In genomic region chr14:23079716-23080115, GRCh38 we compare ENCODE assay signal across 18 cellular contexts. TPM values are rescaled to one million over a fixed set of nuclear protein-coding genes. Genes with fewer than 3 reads are reported as not detected.
DNase-seq lines count a peak whose midpoint lies in the region; ATAC-seq and TF ChIP-seq lines count a peak whose summit lies in the region.
"Had no signal": no experiment of that assay in that cellular context is flagged by ENCODE, and none has a peak within 500 bp of the region (broad histone marks: within the 10 kb centered on the region; RNA-seq: fewer than 3 reads in every experiment).

No MANE protein-coding gene starts in this region.

- H3K27ac Mint-ChIP-seq in naive thymus-derived CD8-positive, alpha-beta T cell: peak overlapping the region in 8 of 10 donors; percentile 16 to 82 (median 50)

- POLR2A ChIA-PET in naive thymus-derived CD8-positive, alpha-beta T cell (lab: Charles Lee): no interaction called here

- H3K4me3 ChIP-seq in ACC112 (ENCODE audit: low read depth, low read length) (peak overlapping the region; percentile 48; the same call in 1 of the 2 replicates), GM23248 (0 out of 2 replicates have a peak overlapping the region, but pooled peaks have one; percentile 36), mammary epithelial cell (replicated peaks in 1 of 3; ENCODE audit: insufficient read depth in 1 of 3, low read depth in 2 of 3, low read length in 3 of 3) (no peak overlapping the region)
- H3K4me3 ChIP-seq: cardiac muscle cell, testis had no signal

- H3K9me2 ChIP-seq in GM23248 (ENCODE audit: insufficient read depth): no peaks in the 10 kb centered on the region

- no peak overlapping the region for H3K4me3 Mint-ChIP-seq in naive thymus-derived CD8-positive, alpha-beta T cell
- H3K4me3 Mint-ChIP-seq: CD4-positive, CD25-positive, alpha-beta regulatory T cell had no signal

- H3K27ac ChIP-seq in ACC112 (ENCODE audit: low read depth, low read length) (peak overlapping the region; percentile 93), GM23248 (peak overlapping the region; percentile 96), mammary epithelial cell (ENCODE audit: insufficient read depth, low read depth, low read length) (peak overlapping the region; percentile 69)
- H3K27ac ChIP-seq: parathyroid adenoma had no signal

- H3K27me3 ChIP-seq in ACC112 (ENCODE audit: insufficient read depth, low read length) (no peaks in the 10 kb centered on the region), GM23248 (replicated peaks; ENCODE audit: insufficient read depth) (no peaks in the 10 kb centered on the region), mammary epithelial cell (ENCODE audit: insufficient read depth, low read length) (no peaks in the 10 kb centered on the region)
- H3K27me3 ChIP-seq: cardiac muscle cell, testis had no signal

- dilution Hi-C loops in mammary epithelial cell (cut with HindIII; ENCODE audit: low sequenced_read_pairs): loop anchor here (5.0 kb wide), 2 partner anchors 33 to 228 kb away; partner anchors contain the start of gene BCL2L2

- no peak for ATAC-seq in naive thymus-derived CD8-positive, alpha-beta T cell
- ATAC-seq: left lobe of liver had no signal

- intact Hi-C loops in mammary epithelial cell (cut with micrococcal nuclease): no loop called here

- CTCF ChIA-PET in mammary epithelial cell (lab: Charles Lee; ENCODE audit: low non-redundant PET): no interaction called here

- TF ChIP-seq CTCF in mammary epithelial cell (conservative IDR thresholded peaks at IDR 0.05 in 1 of 2, IDR thresholded peaks at IDR 0.05 in 1 of 2; ENCODE audit: extremely low read depth in 1 of 2, insufficient read depth in 1 of 2, low read depth in 1 of 2, low read length in 2 of 2): no peak

- no peak overlapping the region for H2AFZ ChIP-seq in ACC112 (ENCODE audit: low read length, unreplicated experiment)
- no peak overlapping the region for H2AFZ ChIP-seq in GM23248
- H2AFZ ChIP-seq in mammary epithelial cell (ENCODE audit: low read depth, low read length): no peak overlapping the region
- H2AFZ ChIP-seq: parathyroid adenoma had no signal

- WGBS in GM23248 (ENCODE audit: low coverage in 1 of 2, low lambda C conversion rate in 2 of 2, missing lambda C conversion rate in 2 of 2), 2 experiments: 43 to 48% methylated on average over 2 of the region's 2 CpGs
- WGBS in mammary epithelial cell (ENCODE audit: low coverage, missing lambda C conversion rate): 73% methylated on average over 2 of the region's 2 CpGs

- peaks cover 56% of the 10 kb centered on the region for H3F3A ChIP-seq in GM23248 (ENCODE audit: insufficient read depth)

- no peaks in the 10 kb centered on the region for H3K9me3 ChIP-seq in GM23248 (ENCODE audit: low read depth)
- H3K9me3 ChIP-seq in mammary epithelial cell (replicated peaks; ENCODE audit: insufficient read depth, low read length): no peaks in the 10 kb centered on the region
- H3K9me3 ChIP-seq: testis had no signal

- peak overlapping the region; percentile 79 for H3K9ac ChIP-seq in GM23248
- H3K9ac ChIP-seq in mammary epithelial cell (ENCODE audit: insufficient read depth, low read length): peak overlapping the region; percentile 3
- H3K9ac ChIP-seq: parathyroid adenoma had no signal

- in situ Hi-C loops in GM23248 (cut with MboI) (no loop called here), mammary epithelial cell (cut with MboI; ENCODE audit: low sequenced_read_pairs in 2 of 2) (no loop called here)

- H3K4me1 ChIP-seq in ACC112 (ENCODE audit: control insufficient read depth, insufficient read depth, low read length, unreplicated experiment) (peaks cover 50% of the 10 kb centered on the region), GM23248 (ENCODE audit: insufficient read depth) (peaks cover 45% of the 10 kb centered on the region), mammary epithelial cell (ENCODE audit: insufficient read depth, low read length) (peaks cover 35% of the 10 kb centered on the region)
- H3K4me1 ChIP-seq: parathyroid adenoma, testis had no signal

- H4K20me1 ChIP-seq in GM23248 (ENCODE audit: insufficient read depth) (no peaks in the 10 kb centered on the region), mammary epithelial cell (ENCODE audit: insufficient read depth, low read length) (no peaks in the 10 kb centered on the region)

- H3K4me2 ChIP-seq in GM23248 (ENCODE audit: unreplicated experiment) (peak overlapping the region; percentile 75), mammary epithelial cell (ENCODE audit: insufficient read depth, low read depth, low read length) (no peak overlapping the region)

- H3K4me1 Mint-ChIP-seq in naive thymus-derived CD8-positive, alpha-beta T cell: peaks cover 0 to 17% (median 3%) of the 10 kb centered on the region in 4 donors

- DNase-seq in GM23248 (peak; percentile 81), mammary epithelial cell (no peak), T-helper 2 cell (no peak), 8988T (no peak), NCI-H2196 (lab: John Stamatoyannopoulos, UW; ENCODE audit: unreplicated experiment) (no peak)
- no peak for DNase-seq in naive thymus-derived CD8-positive, alpha-beta T cell
- DNase-seq in NK-92 treated with Interleukin-12 subunit alpha and Interleukin-12 subunit beta, amount 100 ng/mL, for 24 hours (lab: John Stamatoyannopoulos, UW): no peak
- DNase-seq: CD4-positive, CD25-positive, alpha-beta regulatory T cell; foreskin melanocyte; NCI-H2171 treated with DMSO at 0.1 percent for 48 hours; stimulated activated CD4-positive, alpha-beta T cell treated with anti-CD3 and anti-CD28 coated beads, Interleukin-4, amount 100 ng/mL, for 4 hours; testis had no signal

- peaks cover 41% of the 10 kb centered on the region for H3K36me3 ChIP-seq in ACC112 (ENCODE audit: insufficient read depth, low read length)
- peaks cover 72% of the 10 kb centered on the region for H3K36me3 ChIP-seq in GM23248 (ENCODE audit: low read depth)
- peaks cover 37% of the 10 kb centered on the region for H3K36me3 ChIP-seq in mammary epithelial cell (ENCODE audit: insufficient read depth, low read length)

- H3K27me3 Mint-ChIP-seq in naive thymus-derived CD8-positive, alpha-beta T cell: no peaks in the 10 kb centered on the region
- H3K27me3 Mint-ChIP-seq: CD4-positive, CD25-positive, alpha-beta regulatory T cell had no signal

- H3K9me3 Mint-ChIP-seq in naive thymus-derived CD8-positive, alpha-beta T cell: no peaks in the 10 kb centered on the region
- H3K9me3 Mint-ChIP-seq: CD4-positive, CD25-positive, alpha-beta regulatory T cell had no signal

- H3K36me3 Mint-ChIP-seq in naive thymus-derived CD8-positive, alpha-beta T cell: peaks cover 10 to 94% (median 27%) of the 10 kb centered on the region in 3 donors

- H3K79me2 ChIP-seq in ACC112 (ENCODE audit: control insufficient read depth, insufficient read depth, low read length, unreplicated experiment) (peaks cover 18% of the 10 kb centered on the region), GM23248 (ENCODE audit: insufficient read depth) (peaks cover 71% of the 10 kb centered on the region), mammary epithelial cell (ENCODE audit: insufficient read depth, low read length) (peaks cover 36% of the 10 kb centered on the region)

- no TSS peak for BruUV-seq in mammary epithelial cell (replicated peaks; lab: Mats Ljungman, UMichigan)

RNA-seq across cellular contexts. Expression of gene ACIN1, which starts 15.2 kb away (rescaled TPM):
- 61.0 and 63.7 TPM in 2 replicates for total RNA-seq in GM23248 (2014; rRNA removed; shearing (Covaris generic))
- polyA plus RNA-seq in GM23248 (2016; fragmentation: Nextera tagmentation; extraction: Ambion mirVana) (28.8 and 35.5 TPM in 2 replicates), mammary epithelial cell (64.4 TPM)
- total RNA-seq in mammary epithelial cell: 100 to 1,000 TPM in 1 of 2 donors, 10 to 100 TPM in 1; 62.0 to 148 TPM
- polyA minus RNA-seq in mammary epithelial cell: 70.8 TPM
- 100 to 1,000 TPM; 311 to 322 TPM for total RNA-seq in naive thymus-derived CD8-positive, alpha-beta T cell
- 10 to 100 TPM in 1 of 3 donors, 1 to 10 TPM in 2; 6.3 to 14.1 (median 8.6) TPM for polyA plus RNA-seq in naive thymus-derived CD8-positive, alpha-beta T cell

RNA-seq across cellular contexts. Expression of gene C14orf119, which starts 15.6 kb away (rescaled TPM):
- 48.7 and 55.5 TPM in 2 replicates for total RNA-seq in GM23248 (2014; rRNA removed; shearing (Covaris generic))
- polyA plus RNA-seq in GM23248 (2016; fragmentation: Nextera tagmentation; extraction: Ambion mirVana): 157 and 166 TPM in 2 replicates
- 10 to 100 TPM; 39.2 to 57.6 TPM for total RNA-seq in mammary epithelial cell
- polyA plus RNA-seq in mammary epithelial cell: 95.1 TPM
- 38.1 TPM for polyA minus RNA-seq in mammary epithelial cell
- total RNA-seq in naive thymus-derived CD8-positive, alpha-beta T cell: 10 to 100 TPM; 39.4 to 49.0 TPM
- polyA plus RNA-seq in naive thymus-derived CD8-positive, alpha-beta T cell: 100 to 1,000 TPM in 1 of 3 donors, 10 to 100 TPM in 2; 62.7 to 122 (median 78.5) TPM

RNA-seq across cellular contexts. Expression of gene CDH24, which starts 22.4 kb away (rescaled TPM):
- total RNA-seq in GM23248 (2014; rRNA removed; shearing (Covaris generic)): 3.8 and 5.6 TPM in 2 replicates
- polyA plus RNA-seq in GM23248 (2016; fragmentation: Nextera tagmentation; extraction: Ambion mirVana) (1.0 and 1.5 TPM in 2 replicates), mammary epithelial cell (4.2 TPM)
- 1 to 10 TPM; 4.2 to 5.6 TPM for total RNA-seq in mammary epithelial cell
- polyA minus RNA-seq in mammary epithelial cell: 1.0 TPM
- total RNA-seq in naive thymus-derived CD8-positive, alpha-beta T cell: 1 to 10 TPM in 1 of 2 experiments, under 1 TPM in 1; 0.96 to 1.2 TPM
- polyA plus RNA-seq in naive thymus-derived CD8-positive, alpha-beta T cell: under 1 TPM; 0.06 to 0.31 (median 0.09) TPM

RNA-seq across cellular contexts. Expression of gene CIROP, which starts 25.1 kb away (rescaled TPM):
- total RNA-seq in GM23248 (2014; rRNA removed; shearing (Covaris generic)): not detected in 2 replicates
- polyA plus RNA-seq in GM23248 (2016; fragmentation: Nextera tagmentation; extraction: Ambion mirVana) (0.09 TPM in 1 of 2 replicates, not detected in the other), mammary epithelial cell (not detected)
- total RNA-seq in mammary epithelial cell: not detected
- not detected for polyA minus RNA-seq in mammary epithelial cell
- not detected for total RNA-seq in naive thymus-derived CD8-positive, alpha-beta T cell
- not detected for polyA plus RNA-seq in naive thymus-derived CD8-positive, alpha-beta T cell
- total RNA-seq: CD4-positive, CD25-positive, alpha-beta regulatory T cell; H1; left lobe of liver; T-helper 2 cell treated with Interferon-gamma antibody and Interleukin-4, amounts not matched to agents 100 ng/mL and 5 ng/mL, for 36 hours; testis had no signal
- polyA plus RNA-seq: cardiac muscle cell had no signal

RNA-seq across cellular contexts. Expression of gene PSMB11, which starts 37.7 kb away (rescaled TPM):
- total RNA-seq in GM23248 (2014; rRNA removed; shearing (Covaris generic)): not detected in 2 replicates
- not detected in 2 replicates for polyA plus RNA-seq in GM23248 (2016; fragmentation: Nextera tagmentation; extraction: Ambion mirVana)
- not detected for total RNA-seq in mammary epithelial cell
- polyA plus RNA-seq in mammary epithelial cell: not detected
- not detected for polyA minus RNA-seq in mammary epithelial cell
- total RNA-seq in naive thymus-derived CD8-positive, alpha-beta T cell: under 1 TPM; 0.23 to 0.36 TPM
- under 1 TPM in 1 of 3 donors, not detected in 2; 0.12 TPM for polyA plus RNA-seq in naive thymus-derived CD8-positive, alpha-beta T cell
- total RNA-seq: CD4-positive, CD25-positive, alpha-beta regulatory T cell; H1; left lobe of liver; T-helper 2 cell treated with Interferon-gamma antibody and Interleukin-4, amounts not matched to agents 100 ng/mL and 5 ng/mL, for 36 hours had no signal
- polyA plus RNA-seq: cardiac muscle cell; CD4-positive, CD25-positive, alpha-beta regulatory T cell; H1 had no signal

Comparison
In these comparisons a context has a peak if more than half of its experiments do, and no peak if none do; other contexts are left out.
1. H3K4me3 ChIP-seq: peak in ACC112 (single experiment) and GM23248 (single experiment); none in mammary epithelial cell (0 of 3).
2. Peak in every context shown above with its lines, with median percentiles within 50 percentile points of each other: H3K27ac ChIP-seq.